In the genomic region with DNA sequence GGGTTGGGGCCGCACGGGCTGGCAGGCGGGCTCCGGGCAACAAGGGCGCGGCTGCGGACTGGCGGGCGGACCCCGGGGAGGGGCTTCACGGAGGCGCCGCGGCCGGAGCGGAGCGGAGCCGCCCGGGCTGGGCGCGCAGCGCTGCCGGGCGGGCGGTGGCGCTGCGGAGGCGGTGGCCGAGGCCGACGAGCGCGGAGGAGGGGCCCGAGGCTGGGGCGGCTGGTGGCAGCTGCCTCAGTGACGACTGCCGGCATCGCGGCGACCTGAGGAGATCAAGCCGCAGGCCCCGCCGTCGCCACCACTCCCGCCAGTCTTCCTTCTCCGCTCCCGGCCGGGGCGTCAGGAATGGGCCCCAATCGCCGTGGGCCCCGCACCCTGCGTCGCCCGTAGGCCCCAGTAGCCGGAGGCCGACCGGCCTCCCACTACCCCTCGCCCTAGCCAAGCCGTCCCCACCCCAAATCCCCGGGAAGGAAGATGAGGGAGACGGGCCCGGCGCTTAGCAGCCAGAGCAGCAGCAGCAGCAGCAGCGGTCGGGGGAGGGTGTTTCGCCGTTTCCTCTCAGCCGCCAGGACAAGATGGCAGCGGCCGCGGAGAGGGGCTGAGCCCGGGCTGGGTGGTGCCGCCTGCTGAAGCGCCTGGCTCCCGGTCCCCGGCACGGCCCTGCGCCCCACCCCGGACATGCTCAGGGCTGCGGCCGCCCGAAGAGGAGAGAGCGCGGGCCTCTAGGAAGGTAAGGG, we compare ENCODE assay signal across 8 cellular contexts.
DNase-seq lines count a peak whose midpoint lies in the region; ATAC-seq and TF ChIP-seq lines count a peak whose summit lies in the region.

A gene (plus strand): TSS at position 222 of the 737 bp plus-strand sequence.

- TF ChIP-seq CTCF in AG10803 (conservative IDR thresholded peaks at IDR 0.05; ENCODE audit: low read length): no peak
- no peak for TF ChIP-seq CTCF in choroid plexus epithelial cell (conservative IDR thresholded peaks at IDR 0.05; ENCODE audit: low read depth, low read length)

- DNase-seq in AG10803 (ENCODE audit: low read depth) (peak; percentile 84), NCI-H2227 treated with DMSO at 0.1 percent for 48 hours (lab: John Stamatoyannopoulos, UW) (peak; percentile 80), choroid plexus epithelial cell (ENCODE audit: low read depth) (peak; percentile 76)
- peak; percentile 61 to 66 for DNase-seq in activated CD4-positive, alpha-beta T cell treated with anti-CD3 and anti-CD28 coated beads for 4 hours
- peak; percentile 42 to 72 (median 52) for DNase-seq in stimulated activated CD4-positive, alpha-beta T cell treated with anti-CD3 and anti-CD28 coated beads, Interleukin-1b, Interleukin-23, amount 100 ng/mL, for 24 hours (ENCODE audit: low read depth in 4 of 4, low spot score in 1 of 4)

- no peaks in the 10 kb centered on the region for H3K27me3 ChIP-seq in layer of hippocampus (ENCODE audit: control insufficient read depth, insufficient read depth, low read length)

- H3K4me3 ChIP-seq in AG10803 (ENCODE audit: low read length) (peak within 1 kb of the TSS; percentile 94), choroid plexus epithelial cell (ENCODE audit: low read depth, low read length) (peak within 1 kb of the TSS; percentile 91)

- ATAC-seq in GM18909 (IDR thresholded peaks at IDR 0.05; ENCODE audit: poor library complexity, unreplicated experiment) (peak; percentile 83), HG03159 (IDR thresholded peaks at IDR 0.05; ENCODE audit: unreplicated experiment) (peak; percentile 69)

- H3K27ac ChIP-seq in layer of hippocampus (ENCODE audit: low read depth, low read length): peak within 1 kb of the TSS; percentile 98

Comparison
In these comparisons a context has a peak if more than half of its experiments do, and no peak if none do; other contexts are left out.
1. Peak in every context shown above with its lines: DNase-seq, ATAC-seq, H3K4me3 ChIP-seq and H3K27ac ChIP-seq.